ENCODE assay signal across 17 cellular contexts in genomic region chr11:121018746-121019145, GRCh38.
"Had no signal": no experiment of that assay in that cellular context is flagged by ENCODE, and none has a peak within 500 bp of the region (broad histone marks: within the 10 kb centered on the region; RNA-seq: fewer than 3 reads in every experiment).

No MANE protein-coding gene starts in this region.

- ATAC-seq: foreskin keratinocyte; left ventricle myocardium superior; natural killer cell treated with Interleukin-12 subunit alpha and Interleukin-12 subunit beta and Interleukin-15 and Interleukin-18, amount 100 ng/mL, for 72 hours had no signal

- H2AFZ ChIP-seq: hepatocyte had no signal

- H3K4me2 ChIP-seq: hepatocyte had no signal

- H3K4me3 ChIP-seq: hepatocyte, thoracic aorta, vagina had no signal

- H3K27me3 ChIP-seq: foreskin keratinocyte, hepatocyte, vagina had no signal

- H3K4me1 ChIP-seq: foreskin keratinocyte had no signal

- H3K79me2 ChIP-seq: hepatocyte had no signal

- H3K36me3 ChIP-seq: thoracic aorta, vagina had no signal

- DNase-seq: activated CD4-positive, alpha-beta T cell treated with anti-CD3 and anti-CD28 coated beads for 4 hours; activated CD4-positive, alpha-beta T cell treated with anti-CD3 and anti-CD28 coated beads, Interleukin-2, amount 50 U/mL, for 48 hours; activated CD4-positive, CD25-positive, alpha-beta regulatory T cell; activated naive CD4-positive, alpha-beta T cell treated with Interleukin-2 at 50 U/mL for 16 hours; activated naive CD8-positive, alpha-beta T cell treated with anti-CD3 and anti-CD28 coated beads for 36 hours; activated T-cell treated with anti-CD3 and anti-CD28 coated beads, Interleukin-2, amount 50 U/mL, for 48 hours; central memory CD4-positive, alpha-beta T cell; effector memory CD4-positive, alpha-beta T cell; foreskin keratinocyte; left ventricle myocardium superior; midbrain; stimulated activated CD4-positive, alpha-beta T cell treated with anti-CD3 and anti-CD28 coated beads, Interleukin-4, amount 100 ng/mL, for 24 hours; stimulated activated naive CD4-positive, alpha-beta T cell treated with Interleukin-2 at 50 U/mL for 16 hours had no signal

- H3K9me3 ChIP-seq: thoracic aorta, vagina had no signal

- H3K27ac ChIP-seq: foreskin keratinocyte, hepatocyte, thoracic aorta, vagina had no signal
